In genomic region chr2:54470241-54470938, GRCh38 we compare ENCODE assay signal across 12 cellular contexts. TPM values are rescaled to one million over a fixed set of nuclear protein-coding genes. Genes with fewer than 3 reads are reported as not detected.
DNase-seq lines count a peak whose midpoint lies in the region; ATAC-seq, FAIRE-seq and TF ChIP-seq lines count a peak whose summit lies in the region.
"Had no signal": no experiment of that assay in that cellular context is flagged by ENCODE, and none has a peak within 500 bp of the region (broad histone marks: within the 10 kb centered on the region; RNA-seq: fewer than 3 reads in every experiment).

No MANE protein-coding gene starts in this region.

- in situ Hi-C loops in K562 (cut with MboI) = no loop called here

- POLR2A ChIA-PET in K562 (lab: Yijun Ruan, JAX) = no interaction called here

- H3K79me2 ChIP-seq in K562 (ENCODE audit: control insufficient read depth, insufficient read depth, low read length) = no peaks in the 10 kb centered on the region

- H3K36me3 ChIP-seq in K562 (ENCODE audit: control insufficient read depth, insufficient read depth, low read length) (no peaks in the 10 kb centered on the region), thyroid gland (no peaks in the 10 kb centered on the region)

- H3K27ac ChIP-seq in K562 (ENCODE audit: extremely low read depth, low read depth, low read length) (no peak overlapping the region), thyroid gland (peak overlapping the region; percentile 78 to 87 (median 87))
- H3K27ac ChIP-seq: epithelial cell of prostate had no signal

- TF ChIP-seq POLR2A in K562 (conservative IDR thresholded peaks at IDR 0.05) = no peak
- no peak for TF ChIP-seq POLR2A in thyroid gland (IDR thresholded peaks at IDR 0.05)

- TF ChIP-seq RAD21 in K562 (CRISPR knock-in tag; conservative IDR thresholded peaks at IDR 0.05 in 1 of 2, IDR thresholded peaks at IDR 0.05 in 1 of 2) = no peak

- 15% methylated on average over 7 of the region's 7 CpGs for WGBS in K562 (ENCODE audit: insufficient coverage, low coverage, missing lambda C conversion rate)
- 70 to 71% methylated on average over 7 of the region's 7 CpGs for WGBS in thyroid gland, 2 donors

- no peak for TF ChIP-seq CTCF in K562 (IDR thresholded peaks at IDR 0.05 in 2 of 3, conservative IDR thresholded peaks at IDR 0.05 in 1 of 3; ENCODE audit: insufficient read depth in 2 of 3, low read depth in 1 of 3, low read length in 3 of 3)
- TF ChIP-seq CTCF in thyroid gland (IDR thresholded peaks at IDR 0.05) = no peak

- TF ChIP-seq EP300 in K562 (IDR thresholded peaks at IDR 0.05; ENCODE audit: low read length) = no peak

- no peak overlapping the region for H3K4me2 ChIP-seq in K562 (ENCODE audit: insufficient read depth, low read length)

- ATAC-seq in HG03521 (IDR thresholded peaks at IDR 0.05; ENCODE audit: unreplicated experiment) (peak; percentile 8), K562 (no peak)

- no peak overlapping the region for H2AFZ ChIP-seq in K562 (ENCODE audit: low read depth, low read length)

- intact Hi-C loops in K562 (cut with micrococcal nuclease) = no loop called here
- intact Hi-C loops in thyroid gland (cut with DNase I) = no loop called here
- intact Hi-C loops in head of caudate nucleus (cut with DNase I) = no loop called here

- H3K9me3 ChIP-seq in K562 (replicated peaks; ENCODE audit: control insufficient read depth, insufficient read depth, low read depth, low read length) (no peaks in the 10 kb centered on the region), thyroid gland (no peaks in the 10 kb centered on the region)

- H3K27me3 ChIP-seq in K562 (ENCODE audit: control insufficient read depth in 2 of 2, insufficient read depth in 2 of 2, low read length in 2 of 2) = peaks cover 0 to 4% of the 10 kb centered on the region in 2 experiments; a peak in 1 of 5 replicates
- H3K27me3 ChIP-seq in thyroid gland = no peaks in the 10 kb centered on the region

- CTCF ChIA-PET in K562 (lab: Yijun Ruan, JAX; ENCODE audit: low intra/inter-chr PET ratio) = interaction anchor here (0.6 kb wide), 1 partner anchor 307 kb away, joined by 3 read pairs; no protein-coding TSS in a partner anchor

- DNase-seq in K562 (ENCODE audit: extremely low read depth in 1 of 4, low spot score in 3 of 4) = no peak
- DNase-seq in kidney tubule cell (ENCODE audit: low spot score) = peak; percentile 43
- no peak for DNase-seq in thyroid gland
- no peak for DNase-seq in COLO668 (lab: John Stamatoyannopoulos, UW; ENCODE audit: unreplicated experiment)
- DNase-seq in head of caudate nucleus = no peak
- DNase-seq in HPDE6-E6E7 (ENCODE audit: extremely low spot score) = no peak
- no peak for DNase-seq in MV-4-11 (lab: John Stamatoyannopoulos, UW)
- DNase-seq: activated T-cell treated with anti-CD3 and anti-CD28 coated beads, Interleukin-2, amount 50 U/mL, for 24 hours; NCI-H1436 treated with DMSO at 0.1 percent for 48 hours; T-helper 1 cell had no signal

- BruUV-seq in K562 (replicated peaks; lab: Mats Ljungman, UMichigan) = no TSS peak

- H3K4me1 ChIP-seq in K562 (replicated peaks in 1 of 2; ENCODE audit: control insufficient read depth in 2 of 2, insufficient read depth in 2 of 2, low read length in 2 of 2) (no peaks in the 10 kb centered on the region), thyroid gland (peaks cover 39 to 59% of the 10 kb centered on the region in 2 donors)

- no peaks in the 10 kb centered on the region for H3K9me1 ChIP-seq in K562 (ENCODE audit: control insufficient read depth, insufficient read depth, low read length)

- H4K20me1 ChIP-seq in K562 (replicated peaks; ENCODE audit: control insufficient read depth, insufficient read depth, low read length) = no peaks in the 10 kb centered on the region

- no peak for FAIRE-seq in K562 (lab: Jason Lieb, UNC)

- H3K4me3 ChIP-seq in K562 (no peak overlapping the region), thyroid gland (replicated peaks in 1 of 3) (no peak overlapping the region)

- no peak overlapping the region for H3K9ac ChIP-seq in K562 (ENCODE audit: insufficient read depth in 1 of 2, low read depth in 2 of 2, low read length in 2 of 2)

TF ChIP-seq in K562, 482 proteins besides CTCF, POLR2A, EP300 and RAD21:
- TF ChIP-seq ZNF174 (CRISPR knock-in tag; IDR thresholded peaks at IDR 0.05) (no peak), FOSL1 (tag; conservative IDR thresholded peaks at IDR 0.05) (peak; percentile 59), COPS2 (conservative IDR thresholded peaks at IDR 0.05) (no peak)

RNA-seq across cellular contexts. Expression of gene SPTBN1, which starts 14.3 kb away (rescaled TPM):
- total RNA-seq in K562 (2011; cell fraction: chromatin; rRNA removed; ENCODE audit: low replicate concordance) = 34.6 and 62.2 TPM in 2 replicates
- 19.0 and 22.5 TPM in 2 replicates for total RNA-seq in K562 (2011; cell fraction: nucleolus; rRNA removed)
- total RNA-seq in K562 (2011; cell fraction: nucleoplasm; rRNA removed) = 39.6 and 60.9 TPM in 2 replicates
- 44.7 and 50.1 TPM in 2 replicates for total RNA-seq in K562 (2014; rRNA removed)
- 34.4 and 35.3 TPM in 2 replicates for total RNA-seq in K562 (2014; rRNA removed; fragmentation: Illumina TruSeq; extraction: Trizol)
- 53.1 and 53.7 TPM in 2 replicates for total RNA-seq in K562 (2015; rRNA removed; fragmentation: Illumina TruSeq; extraction: Trizol)
- 56.6 and 66.8 TPM in 2 replicates for total RNA-seq in K562 (2021)
- 10.0 and 12.3 TPM in 2 replicates for polyA plus RNA-seq in K562 (2011; rRNA removed)
- polyA plus RNA-seq in K562 (2011; cell fraction: cytosol; rRNA removed) = 4.5 and 5.6 TPM in 2 replicates
- polyA plus RNA-seq in K562 (2011; cell fraction: nucleus; rRNA removed) = 37.2 and 71.1 TPM in 2 replicates
- 38.4 and 48.5 TPM in 2 replicates for polyA plus RNA-seq in K562 (2012)
- polyA plus RNA-seq in K562 (2014; fragmentation: Illumina TruSeq; extraction: Trizol) = 30.3 and 31.4 TPM in 2 replicates
- polyA plus RNA-seq in K562 (2014; fragmentation: Nextera tagmentation; extraction: Ambion mirVana) = 10 to 100 TPM in 1 of 2 experiments, 1 to 10 TPM in 1; 8.9 to 16.8 TPM
- polyA plus RNA-seq in K562 (2014; rRNA removed) = 22.5 and 25.2 TPM in 2 replicates
- 28.4 and 38.6 TPM in 2 replicates for polyA minus RNA-seq in K562 (2011; rRNA and poly(A)+ RNA removed)
- 19.4 and 23.3 TPM in 2 replicates for polyA minus RNA-seq in K562 (2011; cell fraction: cytosol; rRNA and poly(A)+ RNA removed)
- 21.3 and 77.5 TPM in 2 replicates for polyA minus RNA-seq in K562 (2011; cell fraction: nucleus; rRNA and poly(A)+ RNA removed)
- total RNA-seq in thyroid gland = 100 to 1,000 TPM; 381 to 513 (median 419) TPM

Comparison
In these comparisons a context has a peak if more than half of its experiments do, and no peak if none do; other contexts are left out.
1. RNA of gene SPTBN1, which starts 14.3 kb away (total RNA-seq): 381 to 513 TPM in thyroid gland; 19.0 to 66.8 TPM in K562; every median in the first group is over 4 times any median in the second.